Comparison of ENCODE assay signal across 26 cellular contexts in the genomic region with DNA sequence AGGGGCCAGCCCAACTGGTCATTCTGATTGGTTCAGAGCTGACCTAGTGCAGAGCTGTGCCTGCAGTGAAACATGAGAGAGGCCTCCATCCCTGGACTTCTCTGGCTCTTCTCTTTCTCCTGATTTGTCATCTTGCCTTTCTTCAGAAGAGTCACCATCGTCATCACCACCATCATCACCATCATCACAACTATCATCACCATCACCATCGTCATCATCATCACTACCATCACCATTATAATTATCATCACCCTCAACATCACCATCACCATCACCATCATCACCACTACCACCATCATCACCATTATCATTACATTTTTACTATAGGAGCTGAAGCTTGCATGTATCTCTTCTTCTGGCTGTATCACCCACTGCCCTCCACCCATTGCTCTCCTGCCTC.
"Had no signal": no experiment of that assay in that cellular context is flagged by ENCODE, and none has a peak within 500 bp of the region (broad histone marks: within the 10 kb centered on the region; RNA-seq: fewer than 3 reads in every experiment).

No MANE protein-coding gene starts in this region.

- H3K27ac ChIP-seq: dorsolateral prefrontal cortex, epithelial cell of prostate, gastrocnemius medialis, pancreas, skin epidermis, spleen, thoracic aorta, tibial nerve, upper lobe of left lung, vagina had no signal

- H3K36me3 ChIP-seq: gastrocnemius medialis, pancreas, spleen, thoracic aorta, tibial nerve, upper lobe of left lung, vagina had no signal

- H3K9me3 ChIP-seq: gastrocnemius medialis, pancreas, spleen, thoracic aorta, tibial nerve, upper lobe of left lung, vagina had no signal

- H3K4me1 ChIP-seq: gastrocnemius medialis, pancreas had no signal

- DNase-seq: caudate nucleus; cerebellar nuclear complex; cortex of kidney; dorsolateral prefrontal cortex; effector CD4-positive, alpha-beta T cell; endodermal cell; gastrocnemius medialis; head of caudate nucleus; kidney; mesendoderm; midbrain; natural killer cell; nucleus accumbens; pancreas; spleen; stimulated activated naive B cell treated with anti-CD40 and anti-IgM and Interleukin-4, amounts not matched to agents 10 μg/mL and 1 μg/mL and 100 μg/mL, for 72 hours; upper lobe of left lung had no signal

- ATAC-seq: esophagus mucosa; gastrocnemius medialis; left lobe of liver; natural killer cell; pancreas; sciatic nerve; stimulated activated naive B cell treated with anti-CD40 and anti-IgM and Interleukin-4, amounts not matched to agents 10 μg/mL and 1 μg/mL and 100 μg/mL, for 72 hours had no signal

- H3K4me3 ChIP-seq: dorsolateral prefrontal cortex, gastrocnemius medialis, lung, pancreas, skin epidermis, spleen, thoracic aorta, tibial nerve, upper lobe of left lung, vagina had no signal

- FAIRE-seq: kidney, pancreas had no signal

- H3K27me3 ChIP-seq: dorsolateral prefrontal cortex, gastrocnemius medialis, pancreas, spleen, tibial nerve, upper lobe of left lung, vagina had no signal
